In genomic region chr5:54764102-54764501, GRCh38 we compare ENCODE assay signal across 2 cellular contexts.
TF ChIP-seq lines count a peak whose summit lies in the region.

No MANE protein-coding gene starts in this region.

TF ChIP-seq in IMR-90, 13 proteins besides CTCF, POLR2A, EP300 and RAD21 (continued from another document):
- no peak for TF ChIP-seq ELK1 (IDR thresholded peaks at IDR 0.05; ENCODE audit: borderline replicate concordance, low read depth, low read length)
- no peak for TF ChIP-seq USF2 (IDR thresholded peaks at IDR 0.05; ENCODE audit: low read depth, low read length)
- no peak for TF ChIP-seq FOS (IDR thresholded peaks at IDR 0.05; ENCODE audit: low read depth, low read length)
- TF ChIP-seq MAZ (IDR thresholded peaks at IDR 0.05; ENCODE audit: borderline replicate concordance, low read depth, low read length) = no peak

TF ChIP-seq in HEK293T, 16 proteins besides CTCF, POLR2A, EP300 and RAD21 (continued from another document):
- TF ChIP-seq PKNOX1 (IDR thresholded peaks at IDR 0.05) (no peak), ZNF384 (IDR thresholded peaks at IDR 0.05) (no peak), HDGF (IDR thresholded peaks at IDR 0.05; ENCODE audit: borderline replicate concordance) (no peak), LEF1 (IDR thresholded peaks at IDR 0.05; ENCODE audit: borderline replicate concordance) (no peak)
